1 cellular context compared by ENCODE assay signal in the genomic region with DNA sequence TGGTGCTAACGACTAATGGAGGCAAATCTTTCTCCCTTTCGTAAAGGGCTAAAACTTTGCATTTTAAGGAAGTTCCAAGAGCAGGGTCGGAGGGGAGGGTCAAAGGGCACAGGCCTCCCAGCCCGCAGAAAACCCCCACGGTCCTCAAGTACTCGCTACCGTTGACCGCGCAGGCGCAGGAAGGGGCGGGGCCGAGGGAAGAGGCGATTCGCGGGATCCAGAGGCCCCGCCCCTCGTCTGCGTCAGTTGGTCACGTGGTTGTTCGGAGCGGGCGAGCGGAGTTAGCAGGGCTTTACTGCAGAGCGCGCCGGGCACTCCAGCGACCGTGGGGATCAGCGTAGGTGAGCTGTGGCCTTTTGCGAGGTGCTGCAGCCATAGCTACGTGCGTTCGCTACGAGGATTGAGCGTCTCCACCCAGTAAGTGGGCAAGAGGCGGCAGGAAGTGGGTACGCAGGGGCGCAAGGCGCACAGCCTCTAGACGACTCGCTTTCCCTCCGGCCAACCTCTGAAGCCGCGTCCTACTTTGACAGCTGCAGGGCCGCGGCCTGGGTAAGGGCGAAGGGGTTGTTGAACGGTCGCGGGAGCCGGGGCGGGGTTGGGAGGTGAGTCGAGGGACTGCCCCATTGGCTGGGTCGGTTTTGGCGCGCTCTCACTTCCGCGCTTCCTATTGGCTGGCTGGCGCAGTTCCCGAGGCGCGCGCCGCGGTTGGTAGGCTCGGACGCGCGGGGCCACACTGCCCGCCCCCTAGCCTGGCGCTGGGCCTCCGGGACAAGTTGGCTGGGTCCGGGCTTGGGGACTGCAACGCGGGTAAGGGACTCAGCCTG.
A peak's percentile ranks its signal among the peaks of the same experiment; 100 is the strongest.
TF ChIP-seq lines count a peak whose summit lies in the region.

A gene (plus strand): TSS at position 242 of the 824 bp plus-strand sequence. CDS start 2,310 bp downstream, outside the sequence.

TF ChIP-seq in GM12878, 131 proteins besides CTCF, POLR2A, EP300 and RAD21 (continued from another document and continues in another):
- TF ChIP-seq, protein P1, sequence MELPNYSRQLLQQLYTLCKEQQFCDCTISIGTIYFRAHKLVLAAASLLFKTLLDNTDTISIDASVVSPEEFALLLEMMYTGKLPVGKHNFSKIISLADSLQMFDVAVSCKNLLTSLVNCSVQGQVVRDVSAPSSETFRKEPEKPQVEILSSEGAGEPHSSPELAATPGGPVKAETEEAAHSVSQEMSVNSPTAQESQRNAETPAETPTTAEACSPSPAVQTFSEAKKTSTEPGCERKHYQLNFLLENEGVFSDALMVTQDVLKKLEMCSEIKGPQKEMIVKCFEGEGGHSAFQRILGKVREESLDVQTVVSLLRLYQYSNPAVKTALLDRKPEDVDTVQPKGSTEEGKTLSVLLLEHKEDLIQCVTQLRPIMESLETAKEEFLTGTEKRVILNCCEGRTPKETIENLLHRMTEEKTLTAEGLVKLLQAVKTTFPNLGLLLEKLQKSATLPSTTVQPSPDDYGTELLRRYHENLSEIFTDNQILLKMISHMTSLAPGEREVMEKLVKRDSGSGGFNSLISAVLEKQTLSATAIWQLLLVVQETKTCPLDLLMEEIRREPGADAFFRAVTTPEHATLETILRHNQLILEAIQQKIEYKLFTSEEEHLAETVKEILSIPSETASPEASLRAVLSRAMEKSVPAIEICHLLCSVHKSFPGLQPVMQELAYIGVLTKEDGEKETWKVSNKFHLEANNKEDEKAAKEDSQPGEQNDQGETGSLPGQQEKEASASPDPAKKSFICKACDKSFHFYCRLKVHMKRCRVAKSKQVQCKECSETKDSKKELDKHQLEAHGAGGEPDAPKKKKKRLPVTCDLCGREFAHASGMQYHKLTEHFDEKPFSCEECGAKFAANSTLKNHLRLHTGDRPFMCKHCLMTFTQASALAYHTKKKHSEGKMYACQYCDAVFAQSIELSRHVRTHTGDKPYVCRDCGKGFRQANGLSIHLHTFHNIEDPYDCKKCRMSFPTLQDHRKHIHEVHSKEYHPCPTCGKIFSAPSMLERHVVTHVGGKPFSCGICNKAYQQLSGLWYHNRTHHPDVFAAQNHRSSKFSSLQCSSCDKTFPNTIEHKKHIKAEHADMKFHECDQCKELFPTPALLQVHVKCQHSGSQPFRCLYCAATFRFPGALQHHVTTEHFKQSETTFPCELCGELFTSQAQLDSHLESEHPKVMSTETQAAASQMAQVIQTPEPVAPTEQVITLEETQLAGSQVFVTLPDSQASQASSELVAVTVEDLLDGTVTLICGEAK (IDR thresholded peaks at IDR 0.05; ENCODE audit: borderline replicate concordance), result no peak; the same call in 1 of the 2 replicates
- TF ChIP-seq MTA2 (IDR thresholded peaks at IDR 0.05; ENCODE audit: low read depth) (peak; percentile 66; the same call in 1 of the 2 replicates), MYB (IDR thresholded peaks at IDR 0.05; ENCODE audit: borderline replicate concordance, low read depth, low read length) (no peak), JUNB (IDR thresholded peaks at IDR 0.05) (no peak), NFXL1 (IDR thresholded peaks at IDR 0.05; ENCODE audit: borderline replicate concordance) (no peak), BCL11A (IDR thresholded peaks at IDR 0.05; ENCODE audit: low read depth, low read length) (no peak), YY1 (IDR thresholded peaks at IDR 0.05; ENCODE audit: low read depth, low read length) (0 out of 2 replicates have a peak, but pooled peaks have one; percentile 2), ZNF207 (IDR thresholded peaks at IDR 0.05; ENCODE audit: borderline replicate concordance) (0 out of 2 replicates have a peak, but pooled peaks have one; percentile 52), FOXM1 (IDR thresholded peaks at IDR 0.05; ENCODE audit: low read depth, low read length) (no peak; the same call in 1 of the 2 replicates), NFIC (IDR thresholded peaks at IDR 0.05; ENCODE audit: low read depth, low read length) (no peak), NR2C2 (IDR thresholded peaks at IDR 0.05; ENCODE audit: borderline replicate concordance, control insufficient read depth, insufficient read length, low read depth) (no peak)
- TF ChIP-seq, protein P2, sequence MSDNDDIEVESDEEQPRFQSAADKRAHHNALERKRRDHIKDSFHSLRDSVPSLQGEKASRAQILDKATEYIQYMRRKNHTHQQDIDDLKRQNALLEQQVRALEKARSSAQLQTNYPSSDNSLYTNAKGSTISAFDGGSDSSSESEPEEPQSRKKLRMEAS (IDR thresholded peaks at IDR 0.05; ENCODE audit: low read depth, low read length), result 0 out of 2 replicates have a peak, but pooled peaks have one; percentile 14
- TF ChIP-seq, protein P3, sequence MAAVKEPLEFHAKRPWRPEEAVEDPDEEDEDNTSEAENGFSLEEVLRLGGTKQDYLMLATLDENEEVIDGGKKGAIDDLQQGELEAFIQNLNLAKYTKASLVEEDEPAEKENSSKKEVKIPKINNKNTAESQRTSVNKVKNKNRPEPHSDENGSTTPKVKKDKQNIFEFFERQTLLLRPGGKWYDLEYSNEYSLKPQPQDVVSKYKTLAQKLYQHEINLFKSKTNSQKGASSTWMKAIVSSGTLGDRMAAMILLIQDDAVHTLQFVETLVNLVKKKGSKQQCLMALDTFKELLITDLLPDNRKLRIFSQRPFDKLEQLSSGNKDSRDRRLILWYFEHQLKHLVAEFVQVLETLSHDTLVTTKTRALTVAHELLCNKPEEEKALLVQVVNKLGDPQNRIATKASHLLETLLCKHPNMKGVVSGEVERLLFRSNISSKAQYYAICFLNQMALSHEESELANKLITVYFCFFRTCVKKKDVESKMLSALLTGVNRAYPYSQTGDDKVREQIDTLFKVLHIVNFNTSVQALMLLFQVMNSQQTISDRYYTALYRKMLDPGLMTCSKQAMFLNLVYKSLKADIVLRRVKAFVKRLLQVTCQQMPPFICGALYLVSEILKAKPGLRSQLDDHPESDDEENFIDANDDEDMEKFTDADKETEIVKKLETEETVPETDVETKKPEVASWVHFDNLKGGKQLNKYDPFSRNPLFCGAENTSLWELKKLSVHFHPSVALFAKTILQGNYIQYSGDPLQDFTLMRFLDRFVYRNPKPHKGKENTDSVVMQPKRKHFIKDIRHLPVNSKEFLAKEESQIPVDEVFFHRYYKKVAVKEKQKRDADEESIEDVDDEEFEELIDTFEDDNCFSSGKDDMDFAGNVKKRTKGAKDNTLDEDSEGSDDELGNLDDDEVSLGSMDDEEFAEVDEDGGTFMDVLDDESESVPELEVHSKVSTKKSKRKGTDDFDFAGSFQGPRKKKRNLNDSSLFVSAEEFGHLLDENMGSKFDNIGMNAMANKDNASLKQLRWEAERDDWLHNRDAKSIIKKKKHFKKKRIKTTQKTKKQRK (IDR thresholded peaks at IDR 0.05; ENCODE audit: low read depth, low read length), result no peak
- TF ChIP-seq, protein P4, sequence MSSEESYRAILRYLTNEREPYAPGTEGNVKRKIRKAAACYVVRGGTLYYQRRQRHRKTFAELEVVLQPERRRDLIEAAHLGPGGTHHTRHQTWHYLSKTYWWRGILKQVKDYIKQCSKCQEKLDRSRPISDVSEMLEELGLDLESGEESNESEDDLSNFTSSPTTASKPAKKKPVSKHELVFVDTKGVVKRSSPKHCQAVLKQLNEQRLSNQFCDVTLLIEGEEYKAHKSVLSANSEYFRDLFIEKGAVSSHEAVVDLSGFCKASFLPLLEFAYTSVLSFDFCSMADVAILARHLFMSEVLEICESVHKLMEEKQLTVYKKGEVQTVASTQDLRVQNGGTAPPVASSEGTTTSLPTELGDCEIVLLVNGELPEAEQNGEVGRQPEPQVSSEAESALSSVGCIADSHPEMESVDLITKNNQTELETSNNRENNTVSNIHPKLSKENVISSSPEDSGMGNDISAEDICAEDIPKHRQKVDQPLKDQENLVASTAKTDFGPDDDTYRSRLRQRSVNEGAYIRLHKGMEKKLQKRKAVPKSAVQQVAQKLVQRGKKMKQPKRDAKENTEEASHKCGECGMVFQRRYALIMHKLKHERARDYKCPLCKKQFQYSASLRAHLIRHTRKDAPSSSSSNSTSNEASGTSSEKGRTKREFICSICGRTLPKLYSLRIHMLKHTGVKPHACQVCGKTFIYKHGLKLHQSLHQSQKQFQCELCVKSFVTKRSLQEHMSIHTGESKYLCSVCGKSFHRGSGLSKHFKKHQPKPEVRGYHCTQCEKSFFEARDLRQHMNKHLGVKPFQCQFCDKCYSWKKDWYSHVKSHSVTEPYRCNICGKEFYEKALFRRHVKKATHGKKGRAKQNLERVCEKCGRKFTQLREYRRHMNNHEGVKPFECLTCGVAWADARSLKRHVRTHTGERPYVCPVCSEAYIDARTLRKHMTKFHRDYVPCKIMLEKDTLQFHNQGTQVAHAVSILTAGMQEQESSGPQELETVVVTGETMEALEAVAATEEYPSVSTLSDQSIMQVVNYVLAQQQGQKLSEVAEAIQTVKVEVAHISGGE (CRISPR knock-in tag; IDR thresholded peaks at IDR 0.05), result no peak
- TF ChIP-seq, protein P5, sequence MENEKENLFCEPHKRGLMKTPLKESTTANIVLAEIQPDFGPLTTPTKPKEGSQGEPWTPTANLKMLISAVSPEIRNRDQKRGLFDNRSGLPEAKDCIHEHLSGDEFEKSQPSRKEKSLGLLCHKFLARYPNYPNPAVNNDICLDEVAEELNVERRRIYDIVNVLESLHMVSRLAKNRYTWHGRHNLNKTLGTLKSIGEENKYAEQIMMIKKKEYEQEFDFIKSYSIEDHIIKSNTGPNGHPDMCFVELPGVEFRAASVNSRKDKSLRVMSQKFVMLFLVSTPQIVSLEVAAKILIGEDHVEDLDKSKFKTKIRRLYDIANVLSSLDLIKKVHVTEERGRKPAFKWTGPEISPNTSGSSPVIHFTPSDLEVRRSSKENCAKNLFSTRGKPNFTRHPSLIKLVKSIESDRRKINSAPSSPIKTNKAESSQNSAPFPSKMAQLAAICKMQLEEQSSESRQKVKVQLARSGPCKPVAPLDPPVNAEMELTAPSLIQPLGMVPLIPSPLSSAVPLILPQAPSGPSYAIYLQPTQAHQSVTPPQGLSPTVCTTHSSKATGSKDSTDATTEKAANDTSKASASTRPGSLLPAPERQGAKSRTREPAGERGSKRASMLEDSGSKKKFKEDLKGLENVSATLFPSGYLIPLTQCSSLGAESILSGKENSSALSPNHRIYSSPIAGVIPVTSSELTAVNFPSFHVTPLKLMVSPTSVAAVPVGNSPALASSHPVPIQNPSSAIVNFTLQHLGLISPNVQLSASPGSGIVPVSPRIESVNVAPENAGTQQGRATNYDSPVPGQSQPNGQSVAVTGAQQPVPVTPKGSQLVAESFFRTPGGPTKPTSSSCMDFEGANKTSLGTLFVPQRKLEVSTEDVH (IDR thresholded peaks at IDR 0.05; ENCODE audit: low read depth, partially characterized antibody), result peak; percentile 88
- TF ChIP-seq, protein P6, sequence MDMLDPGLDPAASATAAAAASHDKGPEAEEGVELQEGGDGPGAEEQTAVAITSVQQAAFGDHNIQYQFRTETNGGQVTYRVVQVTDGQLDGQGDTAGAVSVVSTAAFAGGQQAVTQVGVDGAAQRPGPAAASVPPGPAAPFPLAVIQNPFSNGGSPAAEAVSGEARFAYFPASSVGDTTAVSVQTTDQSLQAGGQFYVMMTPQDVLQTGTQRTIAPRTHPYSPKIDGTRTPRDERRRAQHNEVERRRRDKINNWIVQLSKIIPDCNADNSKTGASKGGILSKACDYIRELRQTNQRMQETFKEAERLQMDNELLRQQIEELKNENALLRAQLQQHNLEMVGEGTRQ (IDR thresholded peaks at IDR 0.05; ENCODE audit: borderline replicate concordance, low read depth, low read length), result peak; percentile 70
- TF ChIP-seq, protein P7, sequence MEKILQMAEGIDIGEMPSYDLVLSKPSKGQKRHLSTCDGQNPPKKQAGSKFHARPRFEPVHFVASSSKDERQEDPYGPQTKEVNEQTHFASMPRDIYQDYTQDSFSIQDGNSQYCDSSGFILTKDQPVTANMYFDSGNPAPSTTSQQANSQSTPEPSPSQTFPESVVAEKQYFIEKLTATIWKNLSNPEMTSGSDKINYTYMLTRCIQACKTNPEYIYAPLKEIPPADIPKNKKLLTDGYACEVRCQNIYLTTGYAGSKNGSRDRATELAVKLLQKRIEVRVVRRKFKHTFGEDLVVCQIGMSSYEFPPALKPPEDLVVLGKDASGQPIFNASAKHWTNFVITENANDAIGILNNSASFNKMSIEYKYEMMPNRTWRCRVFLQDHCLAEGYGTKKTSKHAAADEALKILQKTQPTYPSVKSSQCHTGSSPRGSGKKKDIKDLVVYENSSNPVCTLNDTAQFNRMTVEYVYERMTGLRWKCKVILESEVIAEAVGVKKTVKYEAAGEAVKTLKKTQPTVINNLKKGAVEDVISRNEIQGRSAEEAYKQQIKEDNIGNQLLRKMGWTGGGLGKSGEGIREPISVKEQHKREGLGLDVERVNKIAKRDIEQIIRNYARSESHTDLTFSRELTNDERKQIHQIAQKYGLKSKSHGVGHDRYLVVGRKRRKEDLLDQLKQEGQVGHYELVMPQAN (conservative IDR thresholded peaks at IDR 0.05), result peak; percentile 97
- TF ChIP-seq, protein P8, sequence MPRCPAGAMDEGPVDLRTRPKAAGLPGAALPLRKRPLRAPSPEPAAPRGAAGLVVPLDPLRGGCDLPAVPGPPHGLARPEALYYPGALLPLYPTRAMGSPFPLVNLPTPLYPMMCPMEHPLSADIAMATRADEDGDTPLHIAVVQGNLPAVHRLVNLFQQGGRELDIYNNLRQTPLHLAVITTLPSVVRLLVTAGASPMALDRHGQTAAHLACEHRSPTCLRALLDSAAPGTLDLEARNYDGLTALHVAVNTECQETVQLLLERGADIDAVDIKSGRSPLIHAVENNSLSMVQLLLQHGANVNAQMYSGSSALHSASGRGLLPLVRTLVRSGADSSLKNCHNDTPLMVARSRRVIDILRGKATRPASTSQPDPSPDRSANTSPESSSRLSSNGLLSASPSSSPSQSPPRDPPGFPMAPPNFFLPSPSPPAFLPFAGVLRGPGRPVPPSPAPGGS (IDR thresholded peaks at IDR 0.05; ENCODE audit: borderline replicate concordance, insufficient read depth, low read depth, low read length, poor library complexity, severe bottlenecking), result no peak
- TF ChIP-seq, protein P9, sequence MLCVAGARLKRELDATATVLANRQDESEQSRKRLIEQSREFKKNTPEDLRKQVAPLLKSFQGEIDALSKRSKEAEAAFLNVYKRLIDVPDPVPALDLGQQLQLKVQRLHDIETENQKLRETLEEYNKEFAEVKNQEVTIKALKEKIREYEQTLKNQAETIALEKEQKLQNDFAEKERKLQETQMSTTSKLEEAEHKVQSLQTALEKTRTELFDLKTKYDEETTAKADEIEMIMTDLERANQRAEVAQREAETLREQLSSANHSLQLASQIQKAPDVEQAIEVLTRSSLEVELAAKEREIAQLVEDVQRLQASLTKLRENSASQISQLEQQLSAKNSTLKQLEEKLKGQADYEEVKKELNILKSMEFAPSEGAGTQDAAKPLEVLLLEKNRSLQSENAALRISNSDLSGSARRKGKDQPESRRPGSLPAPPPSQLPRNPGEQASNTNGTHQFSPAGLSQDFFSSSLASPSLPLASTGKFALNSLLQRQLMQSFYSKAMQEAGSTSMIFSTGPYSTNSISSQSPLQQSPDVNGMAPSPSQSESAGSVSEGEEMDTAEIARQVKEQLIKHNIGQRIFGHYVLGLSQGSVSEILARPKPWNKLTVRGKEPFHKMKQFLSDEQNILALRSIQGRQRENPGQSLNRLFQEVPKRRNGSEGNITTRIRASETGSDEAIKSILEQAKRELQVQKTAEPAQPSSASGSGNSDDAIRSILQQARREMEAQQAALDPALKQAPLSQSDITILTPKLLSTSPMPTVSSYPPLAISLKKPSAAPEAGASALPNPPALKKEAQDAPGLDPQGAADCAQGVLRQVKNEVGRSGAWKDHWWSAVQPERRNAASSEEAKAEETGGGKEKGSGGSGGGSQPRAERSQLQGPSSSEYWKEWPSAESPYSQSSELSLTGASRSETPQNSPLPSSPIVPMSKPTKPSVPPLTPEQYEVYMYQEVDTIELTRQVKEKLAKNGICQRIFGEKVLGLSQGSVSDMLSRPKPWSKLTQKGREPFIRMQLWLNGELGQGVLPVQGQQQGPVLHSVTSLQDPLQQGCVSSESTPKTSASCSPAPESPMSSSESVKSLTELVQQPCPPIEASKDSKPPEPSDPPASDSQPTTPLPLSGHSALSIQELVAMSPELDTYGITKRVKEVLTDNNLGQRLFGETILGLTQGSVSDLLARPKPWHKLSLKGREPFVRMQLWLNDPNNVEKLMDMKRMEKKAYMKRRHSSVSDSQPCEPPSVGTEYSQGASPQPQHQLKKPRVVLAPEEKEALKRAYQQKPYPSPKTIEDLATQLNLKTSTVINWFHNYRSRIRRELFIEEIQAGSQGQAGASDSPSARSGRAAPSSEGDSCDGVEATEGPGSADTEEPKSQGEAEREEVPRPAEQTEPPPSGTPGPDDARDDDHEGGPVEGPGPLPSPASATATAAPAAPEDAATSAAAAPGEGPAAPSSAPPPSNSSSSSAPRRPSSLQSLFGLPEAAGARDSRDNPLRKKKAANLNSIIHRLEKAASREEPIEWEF (IDR thresholded peaks at IDR 0.05; ENCODE audit: insufficient replicate concordance, low read depth, low read length), result no peak
